In the genomic region with DNA sequence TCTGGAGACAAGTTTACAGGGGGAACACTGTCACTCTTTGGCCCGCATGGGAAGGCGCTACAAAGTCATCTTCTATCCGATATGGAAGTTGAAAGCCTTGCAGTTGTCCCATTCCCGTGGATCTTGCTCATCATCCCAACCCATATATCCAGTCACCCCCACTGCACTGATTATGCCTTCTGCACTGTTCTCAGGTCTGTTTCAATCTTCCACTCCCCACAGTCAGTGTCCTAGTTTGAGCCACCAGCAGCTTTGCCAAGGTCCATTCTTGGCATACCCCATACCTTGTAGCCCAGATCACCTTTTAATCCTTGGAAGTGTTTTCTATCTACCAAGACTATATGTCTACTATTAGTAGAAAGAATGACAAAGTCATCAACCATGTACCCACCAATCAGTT, we compare ENCODE assay signal across 34 cellular contexts.
"Had no signal": no experiment of that assay in that cellular context is flagged by ENCODE, and none has a peak within 500 bp of the region (broad histone marks: within the 10 kb centered on the region; RNA-seq: fewer than 3 reads in every experiment).

No MANE protein-coding gene starts in this region.

- H3K27ac ChIP-seq: brain microvascular endothelial cell, cardiac muscle cell, RWPE1, SJSA1 had no signal

- H3K27ac Mint-ChIP-seq: activated B cell treated with CpG ODN at 0.5 μM for 24 hours; activated CD4-positive, alpha-beta T cell treated with anti-CD3 and anti-CD28 coated beads, Interleukin-2, amount 10 ng/mL, durations not matched to agents 24 days and 14 days; activated CD8-positive, alpha-beta memory T cell treated with anti-CD3 and anti-CD28 coated beads, Interleukin-2, amount 10 ng/mL, durations not matched to agents 7 days and 5 days; activated naive CD4-positive, alpha-beta T cell treated with anti-CD3 and anti-CD28 coated beads, Interleukin-2, amount 50 U/mL, for 72 hours; activated naive CD8-positive, alpha-beta T cell treated with anti-CD3 and anti-CD28 coated beads, Interleukin-2, amount 50 U/mL, for 24 hours; activated T-cell treated with anti-CD3 and anti-CD28 coated beads, Interleukin-2, amount 50 U/mL, for 24 hours; activated T-helper 1 cell treated with anti-CD3 and anti-CD28 coated beads, Interleukin-12 subunit alpha, Interleukin-12 subunit beta, Interleukin-2, Interleukin-4 antibody, amounts not matched to agents 30 ng/mL and 10 ng/mL and 1 ng/mL, durations not matched to agents 14 hours and 24 hours and 36 hours had no signal

- H3K36me3 ChIP-seq: brain microvascular endothelial cell, SJSA1 had no signal

- DNase-seq: activated B cell treated with CpG ODN at 0.5 μM for 24 hours; activated CD4-positive, alpha-beta T cell treated with anti-CD3 and anti-CD28 coated beads for 1 hour; activated CD4-positive, alpha-beta T cell treated with anti-CD3 and anti-CD28 coated beads, Interleukin-2, amount 10 ng/mL, durations not matched to agents 24 days and 14 days; activated CD4-positive, alpha-beta T cell treated with anti-CD3 and anti-CD28 coated beads, Interleukin-2, amount 50 U/mL, for 48 hours; activated CD8-positive, alpha-beta memory T cell treated with anti-CD3 and anti-CD28 coated beads, Interleukin-2, amount 10 ng/mL, durations not matched to agents 7 days and 5 days; activated effector memory CD4-positive, alpha-beta T cell treated with Interleukin-2 at 50 U/mL for 16 hours; activated naive CD4-positive, alpha-beta T cell; activated naive CD8-positive, alpha-beta T cell treated with anti-CD3 and anti-CD28 coated beads, Interleukin-2, amount 50 U/mL, for 24 hours; activated T-cell treated with anti-CD3 and anti-CD28 coated beads, Interleukin-2, amount 50 U/mL, for 24 hours; amniotic stem cell; brain microvascular endothelial cell; KG1; MG63; MV-4-11; NCI-H1092 treated with DMSO at 0.1 percent for 48 hours; NCI-H1417 treated with DMSO at 0.1 percent for 48 hours; NCI-H1694; NCI-H2029; NCI-H2107; NCI-H2171 treated with DMSO at 0.1 percent for 48 hours; NCI-H226; NCI-H510A; NCI-H526 treated with DMSO at 0.1 percent for 48 hours; NCI-H82; OCI-M1; SHP77; SW 1271 had no signal

- H3K4me3 Mint-ChIP-seq: activated B cell treated with CpG ODN at 0.5 μM for 24 hours; activated CD4-positive, alpha-beta T cell treated with anti-CD3 and anti-CD28 coated beads, Interleukin-2, amount 10 ng/mL, durations not matched to agents 24 days and 14 days; activated CD8-positive, alpha-beta memory T cell treated with anti-CD3 and anti-CD28 coated beads, Interleukin-2, amount 10 ng/mL, durations not matched to agents 7 days and 5 days; activated naive CD8-positive, alpha-beta T cell treated with anti-CD3 and anti-CD28 coated beads, Interleukin-2, amount 50 U/mL, for 24 hours; activated T-cell treated with anti-CD3 and anti-CD28 coated beads, Interleukin-2, amount 50 U/mL, for 24 hours; activated T-helper 1 cell treated with anti-CD3 and anti-CD28 coated beads, Interleukin-12 subunit alpha, Interleukin-12 subunit beta, Interleukin-2, Interleukin-4 antibody, amounts not matched to agents 30 ng/mL and 10 ng/mL and 1 ng/mL, durations not matched to agents 14 hours and 24 hours and 36 hours had no signal

- H3K9me3 ChIP-seq: MG63, SJSA1 had no signal

- H3K4me3 ChIP-seq: cardiac muscle cell, MG63, SJSA1 had no signal

- H3K27me3 ChIP-seq: brain microvascular endothelial cell, cardiac muscle cell, MG63, SJSA1 had no signal

- ATAC-seq: activated CD8-positive, alpha-beta memory T cell treated with anti-CD3 and anti-CD28 coated beads, Interleukin-2, amount 10 ng/mL, durations not matched to agents 7 days and 5 days; activated naive CD4-positive, alpha-beta T cell treated with anti-CD3 and anti-CD28 coated beads, Interleukin-2, amount 50 U/mL, for 72 hours; activated naive CD8-positive, alpha-beta T cell treated with anti-CD3 and anti-CD28 coated beads, Interleukin-2, amount 50 U/mL, for 24 hours; Panc1; SK-N-SH treated with all-trans-retinoic acid at 6 μM for 48 hours had no signal

- H3K27me3 Mint-ChIP-seq: activated B cell treated with CpG ODN at 0.5 μM for 24 hours; activated CD4-positive, alpha-beta T cell treated with anti-CD3 and anti-CD28 coated beads, Interleukin-2, amount 10 ng/mL, durations not matched to agents 24 days and 14 days; activated CD8-positive, alpha-beta memory T cell treated with anti-CD3 and anti-CD28 coated beads, Interleukin-2, amount 10 ng/mL, durations not matched to agents 7 days and 5 days; activated naive CD8-positive, alpha-beta T cell treated with anti-CD3 and anti-CD28 coated beads, Interleukin-2, amount 50 U/mL, for 24 hours; activated T-cell treated with anti-CD3 and anti-CD28 coated beads, Interleukin-2, amount 50 U/mL, for 24 hours had no signal

- H3K9me3 Mint-ChIP-seq: activated B cell treated with CpG ODN at 0.5 μM for 24 hours; activated CD4-positive, alpha-beta T cell treated with anti-CD3 and anti-CD28 coated beads, Interleukin-2, amount 10 ng/mL, durations not matched to agents 24 days and 14 days had no signal
